Comparison of ENCODE assay signal across 35 cellular contexts in genomic region chr6:41884957-41885356, GRCh38. TPM values are rescaled to one million over a fixed set of nuclear protein-coding genes. Genes with fewer than 3 reads are reported as not detected.
DNase-seq lines count a peak whose midpoint lies in the region; ATAC-seq and TF ChIP-seq lines count a peak whose summit lies in the region.
"Had no signal": no experiment of that assay in that cellular context is flagged by ENCODE, and none has a peak within 500 bp of the region (broad histone marks: within the 10 kb centered on the region; RNA-seq: fewer than 3 reads in every experiment).

No MANE protein-coding gene starts in this region.

- H3K4me3 Mint-ChIP-seq in WTC11, result no peak overlapping the region
- H3K4me3 Mint-ChIP-seq: B cell; CD14-positive monocyte; CD4-positive, alpha-beta memory T cell; CD4-positive, alpha-beta T cell; CD4-positive, CD25-positive, alpha-beta regulatory T cell; CD8-positive, alpha-beta memory T cell; CD8-positive, alpha-beta T cell had no signal

- no peak overlapping the region for H3K4me3 ChIP-seq in left lung
- H3K4me3 ChIP-seq in lower lobe of right lung, result no peak overlapping the region
- H3K4me3 ChIP-seq in upper lobe of right lung, result no peak overlapping the region
- H3K4me3 ChIP-seq in stomach, result no peak overlapping the region
- H3K4me3 ChIP-seq: A549; BLaER1; BLaER1 treated with 17β-estradiol and CSF1 and Interleukin-3, amounts not matched to agents 10 nM and 100 nM had no signal

- H3K27me3 Mint-ChIP-seq in WTC11 (ENCODE audit: low read depth), result no peaks in the 10 kb centered on the region
- H3K27me3 Mint-ChIP-seq: B cell; CD4-positive, alpha-beta memory T cell; CD4-positive, alpha-beta T cell; CD4-positive, CD25-positive, alpha-beta regulatory T cell; CD8-positive, alpha-beta memory T cell had no signal

- no peaks in the 10 kb centered on the region for H3K36me3 Mint-ChIP-seq in WTC11
- H3K36me3 Mint-ChIP-seq: CD4-positive, alpha-beta memory T cell; CD4-positive, CD25-positive, alpha-beta regulatory T cell; CD8-positive, alpha-beta memory T cell; CD8-positive, alpha-beta T cell had no signal

- ATAC-seq in WTC11 (no peak), left lung (peak; percentile 87), lower lobe of right lung (peak; percentile 42 to 89), upper lobe of right lung (peak; percentile 78), GM18858 (IDR thresholded peaks at IDR 0.05; ENCODE audit: unreplicated experiment) (no peak), GM21737 (IDR thresholded peaks at IDR 0.05; ENCODE audit: unreplicated experiment) (no peak), GM21717 (IDR thresholded peaks at IDR 0.05; ENCODE audit: unreplicated experiment) (no peak)
- ATAC-seq: A549; CD8-positive, alpha-beta T cell had no signal

- H3K4me1 ChIP-seq in left lung (no peaks in the 10 kb centered on the region), lower lobe of right lung (no peaks in the 10 kb centered on the region), upper lobe of right lung (no peaks in the 10 kb centered on the region), stomach (no peaks in the 10 kb centered on the region)
- H3K4me1 ChIP-seq: A549, BE2C, BLaER1, Caco-2 had no signal

- TF ChIP-seq POLR2A in stomach (IDR thresholded peaks at IDR 0.05), result no peak

- no peak for DNase-seq in WTC11 (ENCODE audit: low spot score)
- DNase-seq in left lung, result no peak
- no peak for DNase-seq in lower lobe of right lung
- no peak for DNase-seq in upper lobe of right lung
- DNase-seq in stomach, result no peak
- DNase-seq: 8988T; ACHN; AML-193; BE2C; C1 segment of cervical spinal cord; Caco-2; Calu3; CD4-positive, alpha-beta memory T cell; CD4-positive, alpha-beta T cell; CD4-positive, CD25-positive, alpha-beta regulatory T cell; CD8-positive, alpha-beta memory T cell; CD8-positive, alpha-beta T cell; COR-L47; DMS 273 treated with DMSO at 0.1 percent for 48 hours; DMS153; DMS53; DMS79; DMS79 treated with DMSO at 0.1 percent for 48 hours; DND-41; EL had no signal

- no peaks in the 10 kb centered on the region for H3K9me3 Mint-ChIP-seq in WTC11
- H3K9me3 Mint-ChIP-seq: CD14-positive monocyte; CD4-positive, alpha-beta memory T cell; CD4-positive, alpha-beta T cell; CD4-positive, CD25-positive, alpha-beta regulatory T cell; CD8-positive, alpha-beta memory T cell; CD8-positive, alpha-beta T cell had no signal

- intact Hi-C loops in left lung (cut with DNase I) (no loop called here), lower lobe of right lung (cut with DNase I) (no loop called here), upper lobe of right lung (cut with DNase I) (no loop called here), stomach (cut with DNase I; ENCODE audit: low total_unique reads) (no loop called here)

- POLR2A ChIA-PET in WTC11 (lab: Charles Lee), result no interaction called here

- TF ChIP-seq EP300 in stomach (IDR thresholded peaks at IDR 0.05), result no peak

- H3K27me3 ChIP-seq in left lung (no peaks in the 10 kb centered on the region), lower lobe of right lung (ENCODE audit: low read depth) (no peaks in the 10 kb centered on the region), upper lobe of right lung (no peaks in the 10 kb centered on the region), stomach (no peaks in the 10 kb centered on the region)
- H3K27me3 ChIP-seq: BE2C; BLaER1; BLaER1 treated with 17β-estradiol and CSF1 and Interleukin-3, amounts not matched to agents 10 nM and 100 nM had no signal

- CTCF ChIA-PET in WTC11 (lab: Charles Lee), result no interaction called here

- peaks cover 14% of the 10 kb centered on the region for H3K4me1 Mint-ChIP-seq in WTC11
- H3K4me1 Mint-ChIP-seq: B cell; CD14-positive monocyte; CD4-positive, CD25-positive, alpha-beta regulatory T cell; CD8-positive, alpha-beta memory T cell had no signal

- TF ChIP-seq CTCF in WTC11 (IDR thresholded peaks at IDR 0.05) (no peak), left lung (IDR thresholded peaks at IDR 0.05) (no peak), lower lobe of right lung (IDR thresholded peaks at IDR 0.05) (no peak), upper lobe of right lung (IDR thresholded peaks at IDR 0.05) (no peak), stomach (IDR thresholded peaks at IDR 0.05) (no peak)

- peaks cover 0 to 4% of the 10 kb centered on the region in 2 donors for H3K36me3 ChIP-seq in left lung
- no peaks in the 10 kb centered on the region for H3K36me3 ChIP-seq in lower lobe of right lung
- H3K36me3 ChIP-seq in upper lobe of right lung, result no peaks in the 10 kb centered on the region
- no peaks in the 10 kb centered on the region for H3K36me3 ChIP-seq in stomach
- H3K36me3 ChIP-seq: BE2C had no signal

- H3K27ac ChIP-seq in left lung (no peak overlapping the region), lower lobe of right lung (no peak overlapping the region), upper lobe of right lung (no peak overlapping the region), stomach (no peak overlapping the region)
- H3K27ac ChIP-seq: 22Rv1; A549; BLaER1; BLaER1 treated with 17β-estradiol and CSF1 and Interleukin-3, amounts not matched to agents 10 nM and 100 nM; C4-2B had no signal

- 83 to 88% (median 85%) methylated on average over 5 of the region's 5 CpGs for WGBS in stomach, 5 donors

- H3K27ac Mint-ChIP-seq in WTC11, result peak overlapping the region; percentile 25; the same call in 1 of the 2 replicates
- H3K27ac Mint-ChIP-seq: B cell; CD4-positive, alpha-beta memory T cell; CD4-positive, alpha-beta T cell; CD8-positive, alpha-beta memory T cell; CD8-positive, alpha-beta T cell had no signal

- no peaks in the 10 kb centered on the region for H3K9me3 ChIP-seq in left lung
- H3K9me3 ChIP-seq in lower lobe of right lung, result no peaks in the 10 kb centered on the region
- no peaks in the 10 kb centered on the region for H3K9me3 ChIP-seq in upper lobe of right lung
- H3K9me3 ChIP-seq in stomach, result no peaks in the 10 kb centered on the region
- H3K9me3 ChIP-seq: A549; BE2C; BLaER1; BLaER1 treated with 17β-estradiol and CSF1 and Interleukin-3, amounts not matched to agents 10 nM and 100 nM; Caco-2 had no signal

TF ChIP-seq in WTC11, 78 proteins besides CTCF, POLR2A, EP300 and RAD21 (continues in another document):
- TF ChIP-seq, protein P1, sequence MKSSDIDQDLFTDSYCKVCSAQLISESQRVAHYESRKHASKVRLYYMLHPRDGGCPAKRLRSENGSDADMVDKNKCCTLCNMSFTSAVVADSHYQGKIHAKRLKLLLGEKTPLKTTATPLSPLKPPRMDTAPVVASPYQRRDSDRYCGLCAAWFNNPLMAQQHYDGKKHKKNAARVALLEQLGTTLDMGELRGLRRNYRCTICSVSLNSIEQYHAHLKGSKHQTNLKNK (CRISPR knock-in tag; IDR thresholded peaks at IDR 0.05), result no peak
- TF ChIP-seq, protein P2, sequence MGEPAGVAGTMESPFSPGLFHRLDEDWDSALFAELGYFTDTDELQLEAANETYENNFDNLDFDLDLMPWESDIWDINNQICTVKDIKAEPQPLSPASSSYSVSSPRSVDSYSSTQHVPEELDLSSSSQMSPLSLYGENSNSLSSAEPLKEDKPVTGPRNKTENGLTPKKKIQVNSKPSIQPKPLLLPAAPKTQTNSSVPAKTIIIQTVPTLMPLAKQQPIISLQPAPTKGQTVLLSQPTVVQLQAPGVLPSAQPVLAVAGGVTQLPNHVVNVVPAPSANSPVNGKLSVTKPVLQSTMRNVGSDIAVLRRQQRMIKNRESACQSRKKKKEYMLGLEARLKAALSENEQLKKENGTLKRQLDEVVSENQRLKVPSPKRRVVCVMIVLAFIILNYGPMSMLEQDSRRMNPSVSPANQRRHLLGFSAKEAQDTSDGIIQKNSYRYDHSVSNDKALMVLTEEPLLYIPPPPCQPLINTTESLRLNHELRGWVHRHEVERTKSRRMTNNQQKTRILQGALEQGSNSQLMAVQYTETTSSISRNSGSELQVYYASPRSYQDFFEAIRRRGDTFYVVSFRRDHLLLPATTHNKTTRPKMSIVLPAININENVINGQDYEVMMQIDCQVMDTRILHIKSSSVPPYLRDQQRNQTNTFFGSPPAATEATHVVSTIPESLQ (CRISPR knock-in tag; IDR thresholded peaks at IDR 0.05), result no peak
- no peak for TF ChIP-seq ZNF219 (CRISPR knock-in tag; IDR thresholded peaks at IDR 0.05; ENCODE audit: borderline replicate concordance)
- TF ChIP-seq OVOL2 (CRISPR knock-in tag; IDR thresholded peaks at IDR 0.05; ENCODE audit: borderline replicate concordance), result no peak
- TF ChIP-seq NR1H2 (CRISPR knock-in tag; IDR thresholded peaks at IDR 0.05), result no peak
- TF ChIP-seq, protein P3, sequence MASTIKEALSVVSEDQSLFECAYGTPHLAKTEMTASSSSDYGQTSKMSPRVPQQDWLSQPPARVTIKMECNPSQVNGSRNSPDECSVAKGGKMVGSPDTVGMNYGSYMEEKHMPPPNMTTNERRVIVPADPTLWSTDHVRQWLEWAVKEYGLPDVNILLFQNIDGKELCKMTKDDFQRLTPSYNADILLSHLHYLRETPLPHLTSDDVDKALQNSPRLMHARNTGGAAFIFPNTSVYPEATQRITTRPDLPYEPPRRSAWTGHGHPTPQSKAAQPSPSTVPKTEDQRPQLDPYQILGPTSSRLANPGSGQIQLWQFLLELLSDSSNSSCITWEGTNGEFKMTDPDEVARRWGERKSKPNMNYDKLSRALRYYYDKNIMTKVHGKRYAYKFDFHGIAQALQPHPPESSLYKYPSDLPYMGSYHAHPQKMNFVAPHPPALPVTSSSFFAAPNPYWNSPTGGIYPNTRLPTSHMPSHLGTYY (CRISPR knock-in tag; IDR thresholded peaks at IDR 0.05), result no peak
- TF ChIP-seq ZNF396 (CRISPR knock-in tag; IDR thresholded peaks at IDR 0.05; ENCODE audit: borderline replicate concordance), result no peak

RNA-seq across cellular contexts. Expression of gene USP49, which starts 10.2 kb away (rescaled TPM):
- total RNA-seq in WTC11 (2021) (16.3 to 18.4 TPM (median 17.3 TPM) in 3 replicates), left lung (1 to 10 TPM; 3.8 to 4.3 TPM), lower lobe of right lung (3.9 TPM), upper lobe of right lung (2.7 TPM), stomach (10 to 100 TPM in 2 of 5 donors, 1 to 10 TPM in 3; 4.0 to 26.3 (median 5.7) TPM)
- polyA plus RNA-seq in stomach, result 1 to 10 TPM in 1 of 3 donors, under 1 TPM in 2; 0.50 to 1.2 (median 0.58) TPM

RNA-seq across cellular contexts. Expression of gene MED20, which starts 36.0 kb away (rescaled TPM):
- total RNA-seq in WTC11 (2021) (37.5 to 42.4 TPM (median 38.9 TPM) in 3 replicates), left lung (10 to 100 TPM; 19.7 to 26.9 TPM), lower lobe of right lung (12.6 TPM), upper lobe of right lung (18.3 TPM), stomach (10 to 100 TPM in 4 of 5 donors, 1 to 10 TPM in 1; 1.2 to 34.4 (median 18.8) TPM)
- polyA plus RNA-seq in stomach, result 1 to 10 TPM; 6.1 to 9.8 (median 7.2) TPM

RNA-seq across cellular contexts. Expression of gene BYSL, which starts 36.3 kb away (rescaled TPM):
- 40.3 to 50.8 TPM (median 43.8 TPM) in 3 replicates for total RNA-seq in WTC11 (2021)
- total RNA-seq in left lung, result 10 to 100 TPM; 12.6 to 23.4 TPM
- total RNA-seq in lower lobe of right lung, result 8.9 TPM
- total RNA-seq in upper lobe of right lung, result 11.6 TPM
- total RNA-seq in stomach, result 10 to 100 TPM in 2 of 5 donors, 1 to 10 TPM in 2, not detected in 1; 1.8 to 65.2 (median 10.1) TPM
- polyA plus RNA-seq in stomach, result 10 to 100 TPM in 2 of 3 donors, 1 to 10 TPM in 1; 8.6 to 11.9 (median 10.6) TPM

RNA-seq across cellular contexts. Expression of gene CCND3, which starts 56.7 kb away (rescaled TPM):
- total RNA-seq in WTC11 (2021), result 23.0 to 33.6 TPM (median 23.0 TPM) in 3 replicates
- 100 to 1,000 TPM; 148 to 153 TPM for total RNA-seq in left lung
- total RNA-seq in lower lobe of right lung, result 182 TPM
- 186 TPM for total RNA-seq in upper lobe of right lung
- total RNA-seq in stomach, result 100 to 1,000 TPM in 2 of 5 donors, 10 to 100 TPM in 3; 40.6 to 193 (median 84.2) TPM
- 10 to 100 TPM; 75.3 to 77.2 (median 75.9) TPM for polyA plus RNA-seq in stomach

Comparison
In these comparisons a context has a peak if more than half of its experiments do, and no peak if none do; other contexts are left out.
1. ATAC-seq: peak in left lung (single experiment), lower lobe of right lung (2 of 2) and upper lobe of right lung (single experiment); none in WTC11 (single experiment), GM18858 (single experiment), GM21737 (single experiment) and GM21717 (single experiment).